25 cellular contexts compared by ENCODE assay signal in genomic region chr2:62564380-62565137, GRCh38.
"Had no signal": no experiment of that assay in that cellular context is flagged by ENCODE, and none has a peak within 500 bp of the region (broad histone marks: within the 10 kb centered on the region; RNA-seq: fewer than 3 reads in every experiment).

No MANE protein-coding gene starts in this region.

- H3K4me1 ChIP-seq: parathyroid adenoma, prostate gland had no signal

- H3K79me2 ChIP-seq: parathyroid adenoma had no signal

- H2AFZ ChIP-seq: parathyroid adenoma had no signal

- H3K9me3 ChIP-seq: lower lobe of right lung, mucosa of descending colon, prostate gland, right atrium auricular region, stomach, thyroid gland had no signal

- H3K36me3 ChIP-seq: lower lobe of right lung, prostate gland, right atrium auricular region, stomach, thyroid gland had no signal

- H3K27me3 ChIP-seq: right atrium auricular region, stomach, thyroid gland had no signal

- H3K4me3 ChIP-seq: lower lobe of right lung, mucosa of descending colon, prostate gland, right atrium auricular region, smooth muscle cell, stomach, thyroid gland had no signal

- H3K4me3 Mint-ChIP-seq: effector memory CD8-positive, alpha-beta T cell; mesothelial cell of epicardium; naive B cell; natural killer cell treated with Interleukin-12 subunit alpha and Interleukin-12 subunit beta and Interleukin-15 and Interleukin-18, amount 100 ng/mL, for 72 hours; neural crest cell; stimulated activated effector memory CD8-positive, alpha-beta T cell treated with anti-CD3 and anti-CD28 coated beads, Interleukin-12 subunit alpha, Interleukin-12 subunit beta, amount 100 ng/mL, for 72 hours had no signal

- ATAC-seq: effector memory CD8-positive, alpha-beta T cell; left cardiac atrium; left ventricle myocardium superior; lower lobe of right lung; mucosa of descending colon; natural killer cell treated with Interleukin-12 subunit alpha and Interleukin-12 subunit beta and Interleukin-15 and Interleukin-18, amount 100 ng/mL, for 72 hours; sciatic nerve; stimulated activated effector memory CD8-positive, alpha-beta T cell treated with anti-CD3 and anti-CD28 coated beads, Interleukin-12 subunit alpha, Interleukin-12 subunit beta, amount 100 ng/mL, for 72 hours had no signal

- H3K36me3 Mint-ChIP-seq: mesothelial cell of epicardium; naive B cell; natural killer cell treated with Interleukin-12 subunit alpha and Interleukin-12 subunit beta and Interleukin-15 and Interleukin-18, amount 100 ng/mL, for 72 hours; stimulated activated effector memory CD8-positive, alpha-beta T cell treated with anti-CD3 and anti-CD28 coated beads, Interleukin-12 subunit alpha, Interleukin-12 subunit beta, amount 100 ng/mL, for 72 hours had no signal

- FAIRE-seq: frontal cortex had no signal

- H3K4me1 Mint-ChIP-seq: mesothelial cell of epicardium; naive B cell; stimulated activated effector memory CD8-positive, alpha-beta T cell treated with anti-CD3 and anti-CD28 coated beads, Interleukin-12 subunit alpha, Interleukin-12 subunit beta, amount 100 ng/mL, for 72 hours had no signal

- H3K9ac ChIP-seq: parathyroid adenoma had no signal

- H3K27ac ChIP-seq: lower lobe of right lung, parathyroid adenoma, prostate gland, right atrium auricular region, stomach, thyroid gland had no signal

- H3K27ac Mint-ChIP-seq: effector memory CD8-positive, alpha-beta T cell; mesothelial cell of epicardium; natural killer cell treated with Interleukin-12 subunit alpha and Interleukin-12 subunit beta and Interleukin-15 and Interleukin-18, amount 100 ng/mL, for 72 hours; stimulated activated effector memory CD8-positive, alpha-beta T cell treated with anti-CD3 and anti-CD28 coated beads, Interleukin-12 subunit alpha, Interleukin-12 subunit beta, amount 100 ng/mL, for 72 hours had no signal

- H3K9me3 Mint-ChIP-seq: effector memory CD8-positive, alpha-beta T cell; mesothelial cell of epicardium; natural killer cell treated with Interleukin-12 subunit alpha and Interleukin-12 subunit beta and Interleukin-15 and Interleukin-18, amount 100 ng/mL, for 72 hours; neural crest cell; stimulated activated effector memory CD8-positive, alpha-beta T cell treated with anti-CD3 and anti-CD28 coated beads, Interleukin-12 subunit alpha, Interleukin-12 subunit beta, amount 100 ng/mL, for 72 hours had no signal

- H3K4me2 ChIP-seq: smooth muscle cell had no signal

- DNase-seq: cortex of kidney; effector memory CD8-positive, alpha-beta T cell; head of caudate nucleus; left cardiac atrium; left ventricle myocardium superior; lower lobe of right lung; mucosa of descending colon; naive B cell; stimulated activated CD4-positive, alpha-beta T cell treated with anti-CD3 and anti-CD28 coated beads, Interleukin-12 subunit alpha, Interleukin-12 subunit beta, amount 100 ng/mL, for 4 hours; stimulated activated CD4-positive, alpha-beta T cell treated with anti-CD3 and anti-CD28 coated beads, Interleukin-1b, Interleukin-23, amount 100 ng/mL, for 48 hours; stimulated activated CD4-positive, alpha-beta T cell treated with anti-CD3 and anti-CD28 coated beads, Interleukin-4, amount 100 ng/mL, for 1 hour; stimulated activated naive CD4-positive, alpha-beta T cell treated with Interleukin-2 at 50 U/mL for 16 hours; stomach; thyroid gland; trophoblast cell had no signal
